Comparison of ENCODE assay signal across 1 cellular context in genomic region chr16:71555230-71555891, GRCh38.
TF ChIP-seq lines count a peak whose summit lies in the region.

No MANE protein-coding gene starts in this region.

TF ChIP-seq in K562, 482 proteins besides CTCF, POLR2A, EP300 and RAD21:
- TF ChIP-seq BRF2 (IDR thresholded peaks at IDR 0.05; ENCODE audit: borderline replicate concordance, insufficient read depth, insufficient read length), result no peak
- 0 out of 2 replicates have a peak, but pooled peaks have one; percentile 50 for TF ChIP-seq ZNF41 (CRISPR knock-in tag; conservative IDR thresholded peaks at IDR 0.05)
